ENCODE assay signal across 9 cellular contexts in genomic region chr17:51000835-51001638, GRCh38.
A peak's percentile ranks its signal among the peaks of the same experiment; 100 is the strongest.
DNase-seq lines count a peak whose midpoint lies in the region; ATAC-seq, FAIRE-seq and TF ChIP-seq lines count a peak whose summit lies in the region.
"Had no signal": no experiment of that assay in that cellular context is flagged by ENCODE, and none has a peak within 500 bp of the region (broad histone marks: within the 10 kb centered on the region; RNA-seq: fewer than 3 reads in every experiment).

No MANE protein-coding gene starts in this region.

- H3F3A ChIP-seq in Loucy (ENCODE audit: low read depth): no peaks in the 10 kb centered on the region; the same call in 1 of the 2 replicates
- peaks cover 14% of the 10 kb centered on the region for H3F3A ChIP-seq in PC-9 (ENCODE audit: insufficient read depth, low read depth)

- H3K27ac ChIP-seq in PC-9: no peak overlapping the region
- no peak overlapping the region for H3K27ac ChIP-seq in right lobe of liver
- no peak overlapping the region for H3K27ac ChIP-seq in vagina
- H3K27ac ChIP-seq: BLaER1 treated with 17β-estradiol and CSF1 and Interleukin-3, amounts not matched to agents 10 nM and 100 nM had no signal

- H3K27me3 ChIP-seq in Loucy (ENCODE audit: insufficient read depth, low read length, poor library complexity, severe bottlenecking) (no peaks in the 10 kb centered on the region), PC-9 (ENCODE audit: insufficient read depth, low read depth) (no peaks in the 10 kb centered on the region), right lobe of liver (no peaks in the 10 kb centered on the region), vagina (no peaks in the 10 kb centered on the region)
- H3K27me3 ChIP-seq: BLaER1 treated with 17β-estradiol and CSF1 and Interleukin-3, amounts not matched to agents 10 nM and 100 nM had no signal

- H3K27me3 Mint-ChIP-seq in activated CD4-positive, alpha-beta T cell treated with anti-CD3 and anti-CD28 coated beads, Interleukin-2, amount 10 ng/mL, durations not matched to agents 24 days and 14 days: no peaks in the 10 kb centered on the region

- no TSS peak for BruUV-seq in PC-9 (replicated peaks; lab: Mats Ljungman, UMichigan)

- peaks cover 32% of the 10 kb centered on the region for H3K36me3 Mint-ChIP-seq in activated CD4-positive, alpha-beta T cell treated with anti-CD3 and anti-CD28 coated beads, Interleukin-2, amount 10 ng/mL, durations not matched to agents 24 days and 14 days (ENCODE audit: low read depth)

- H3K9me2 ChIP-seq in Loucy (replicated peaks; ENCODE audit: low read depth, low read length) (no peaks in the 10 kb centered on the region), PC-9 (ENCODE audit: insufficient read depth) (no peaks in the 10 kb centered on the region)

- WGBS in right lobe of liver (ENCODE audit: insufficient coverage, low coverage, low lambda C conversion rate, missing lambda C conversion rate): 90% methylated on average over 1 of the region's 1 CpG

- H3K36me3 ChIP-seq in Loucy (ENCODE audit: insufficient read depth, low read length) (peaks cover 74% of the 10 kb centered on the region), PC-9 (ENCODE audit: low read depth) (peaks cover 16% of the 10 kb centered on the region; the same call in 1 of the 2 replicates), right lobe of liver (peaks cover 0 to 49% (median 22%) of the 10 kb centered on the region in 4 donors), vagina (peaks cover 0 to 53% of the 10 kb centered on the region in 2 donors)

- no peaks in the 10 kb centered on the region for H3K79me2 ChIP-seq in Loucy (ENCODE audit: insufficient read depth, low read length)
- no peaks in the 10 kb centered on the region for H3K79me2 ChIP-seq in PC-9 (ENCODE audit: low read depth)

- H3K4me3 Mint-ChIP-seq in activated CD4-positive, alpha-beta T cell treated with anti-CD3 and anti-CD28 coated beads, Interleukin-2, amount 10 ng/mL, durations not matched to agents 24 days and 14 days: no peak overlapping the region

- H3K4me2 ChIP-seq in Loucy (ENCODE audit: low read depth, low read length, poor library complexity, severe bottlenecking): no peak overlapping the region
- no peak overlapping the region for H3K4me2 ChIP-seq in PC-9
- H3K4me2 ChIP-seq: BLaER1 treated with 17β-estradiol and CSF1 and Interleukin-3, amounts not matched to agents 10 nM and 100 nM had no signal

- POLR2A ChIA-PET in PC-9 (lab: Charles Lee; ENCODE audit: unreplicated experiment): interaction anchor here (0.7 kb wide), 1 partner anchor 134 kb away, joined by 8 read pairs; no protein-coding TSS in a partner anchor

- H3K27ac Mint-ChIP-seq in activated CD4-positive, alpha-beta T cell treated with anti-CD3 and anti-CD28 coated beads, Interleukin-2, amount 10 ng/mL, durations not matched to agents 24 days and 14 days: peak overlapping the region; percentile 4

- peaks cover 3% of the 10 kb centered on the region for H3K4me1 Mint-ChIP-seq in activated CD4-positive, alpha-beta T cell treated with anti-CD3 and anti-CD28 coated beads, Interleukin-2, amount 10 ng/mL, durations not matched to agents 24 days and 14 days

- H3K4me3 ChIP-seq in Loucy (ENCODE audit: low read length, poor library complexity, severe bottlenecking) (no peak overlapping the region), PC-9 (no peak overlapping the region), right lobe of liver (no peak overlapping the region), vagina (no peak overlapping the region)
- H3K4me3 ChIP-seq: BLaER1 treated with 17β-estradiol and CSF1 and Interleukin-3, amounts not matched to agents 10 nM and 100 nM had no signal

- H4K20me1 ChIP-seq in Loucy (ENCODE audit: insufficient read depth, low read length, poor library complexity, severe bottlenecking): no peaks in the 10 kb centered on the region
- H4K20me1 ChIP-seq in PC-9 (ENCODE audit: insufficient read depth): no peaks in the 10 kb centered on the region
- H4K20me1 ChIP-seq: BLaER1 treated with 17β-estradiol and CSF1 and Interleukin-3, amounts not matched to agents 10 nM and 100 nM had no signal

- peak; percentile 83 for DNase-seq in activated CD4-positive, alpha-beta T cell treated with anti-CD3 and anti-CD28 coated beads, Interleukin-2, amount 10 ng/mL, durations not matched to agents 24 days and 14 days
- DNase-seq in activated CD4-positive, alpha-beta T cell treated with anti-CD3 and anti-CD28 coated beads for 1 hour: no peak
- DNase-seq in PC-9 (peak; percentile 5 to 62), right lobe of liver (no peak), vagina (ENCODE audit: extremely low spot score in 2 of 2) (no peak)

- CTCF ChIA-PET in PC-9 (lab: Charles Lee): interaction anchor here (0.6 to 1.6 kb wide), 5 partner anchors 70 to 219 kb away, joined by 3 to 10 read pairs (median 9); partner anchors contain the start of gene NME1

- no peak overlapping the region for H3K9ac ChIP-seq in Loucy (ENCODE audit: low read depth, low read length, poor library complexity, severe bottlenecking)

- peak; percentile 77 for TF ChIP-seq CTCF in Loucy (conservative IDR thresholded peaks at IDR 0.05; ENCODE audit: low read length)
- peak; percentile 77 for TF ChIP-seq CTCF in PC-9 (conservative IDR thresholded peaks at IDR 0.05)
- TF ChIP-seq CTCF in right lobe of liver (IDR thresholded peaks at IDR 0.05): peak; percentile 58 to 67 (median 64)
- peak; percentile 41 to 63 (median 44) for TF ChIP-seq CTCF in vagina (IDR thresholded peaks at IDR 0.05)

- H3K9me3 Mint-ChIP-seq in activated CD4-positive, alpha-beta T cell treated with anti-CD3 and anti-CD28 coated beads, Interleukin-2, amount 10 ng/mL, durations not matched to agents 24 days and 14 days: no peaks in the 10 kb centered on the region

- no peaks in the 10 kb centered on the region for H3K4me1 ChIP-seq in Loucy (ENCODE audit: insufficient read depth, low read length, poor library complexity, severe bottlenecking)
- H3K4me1 ChIP-seq in PC-9 (replicated peaks; ENCODE audit: insufficient read depth): no peaks in the 10 kb centered on the region
- peaks cover 0 to 6% (median 2%) of the 10 kb centered on the region in 4 donors for H3K4me1 ChIP-seq in right lobe of liver
- H3K4me1 ChIP-seq in vagina: no peaks in the 10 kb centered on the region
- H3K4me1 ChIP-seq: BLaER1 treated with 17β-estradiol and CSF1 and Interleukin-3, amounts not matched to agents 10 nM and 100 nM had no signal

- intact Hi-C loops in activated CD4-positive, alpha-beta T cell treated with anti-CD3 and anti-CD28 coated beads, Interleukin-2, amount 10 ng/mL, durations not matched to agents 24 days and 14 days (cut with micrococcal nuclease): loop anchor here (1.0 to 2.0 kb wide), 5 partner anchors 55 to 260 kb away; partner anchors contain the start of genes MBTD1, NME1 and UTP18
- intact Hi-C loops in PC-9 (cut with micrococcal nuclease; ENCODE audit: unreplicated experiment) (loop anchor here (1.0 to 10.0 kb wide), 4 partner anchors 56 to 1084 kb away; partner anchors contain the start of genes NME1 and NME2), right lobe of liver (cut with DNase I) (loop anchor here in 1 of 2 donors (10.0 kb wide), 1 partner anchor 54 kb away; no protein-coding TSS in a partner anchor), vagina (cut with DNase I) (loop anchor here (5.0 kb wide), 1 partner anchor 151 kb away; the partner anchor contains the start of gene NME1)

- H3K9me3 ChIP-seq in Loucy (ENCODE audit: insufficient read depth, low read depth, low read length) (no peaks in the 10 kb centered on the region), PC-9 (ENCODE audit: insufficient read depth, low read depth) (no peaks in the 10 kb centered on the region), right lobe of liver (no peaks in the 10 kb centered on the region), vagina (no peaks in the 10 kb centered on the region)
- H3K9me3 ChIP-seq: BLaER1 treated with 17β-estradiol and CSF1 and Interleukin-3, amounts not matched to agents 10 nM and 100 nM had no signal

- H2AFZ ChIP-seq in Loucy (ENCODE audit: low read length) (no peak overlapping the region), PC-9 (no peak overlapping the region)

- peak; percentile 55 for FAIRE-seq in colon (lab: Jason Lieb, UNC)

- peak; percentile 74 to 89 (median 82) for ATAC-seq in right lobe of liver
- no peak for ATAC-seq in HG03108 (IDR thresholded peaks at IDR 0.05; ENCODE audit: unreplicated experiment)

- TF ChIP-seq POLR2A in right lobe of liver (IDR thresholded peaks at IDR 0.05) (no peak), vagina (IDR thresholded peaks at IDR 0.05) (no peak)

Comparison
In these comparisons a context has a peak if more than half of its experiments do, and no peak if none do; other contexts are left out.
1. DNase-seq: peak in activated CD4-positive, alpha-beta T cell treated with anti-CD3 and anti-CD28 coated beads, Interleukin-2, amount 10 ng/mL, durations not matched to agents 24 days and 14 days (single experiment) and PC-9 (2 of 2); none in activated CD4-positive, alpha-beta T cell treated with anti-CD3 and anti-CD28 coated beads for 1 hour (single experiment), right lobe of liver (0 of 3) and vagina (0 of 2).
2. Peak in every context shown above with its lines, with median percentiles within 50 percentile points of each other: CTCF ChIP-seq.